Comparison of ENCODE assay signal across 8 cellular contexts in genomic region chr5:7897014-7897600, GRCh38. TPM values are rescaled to one million over a fixed set of nuclear protein-coding genes. Genes with fewer than 3 reads are reported as not detected.
A peak's percentile ranks its signal among the peaks of the same experiment; 100 is the strongest.
DNase-seq lines count a peak whose midpoint lies in the region; TF ChIP-seq lines count a peak whose summit lies in the region.

No MANE protein-coding gene starts in this region.

- H3K18ac ChIP-seq in H9 (ENCODE audit: insufficient read length, low read depth, low read length) = no peak overlapping the region

- no peak overlapping the region for H2BK12ac ChIP-seq in H9 (ENCODE audit: insufficient read length, low read depth, low read length)

- H3K4me3 Mint-ChIP-seq in H9 = no peak overlapping the region

- no peak overlapping the region for H4K91ac ChIP-seq in H9 (ENCODE audit: insufficient read length, low read depth, low read length)

- no peak overlapping the region for H3K14ac ChIP-seq in H9 (ENCODE audit: insufficient read depth, low read length)

- H3K4me1 ChIP-seq in DOHH2 (ENCODE audit: control insufficient read depth, low read length) (no peaks in the 10 kb centered on the region), H9 (ENCODE audit: insufficient read depth, low read length) (no peaks in the 10 kb centered on the region), spleen (no peaks in the 10 kb centered on the region)

- peak; percentile 55 for DNase-seq in H9
- DNase-seq in OCI-M1 (lab: John Stamatoyannopoulos, UW) = peak; percentile 58
- DNase-seq in central memory CD4-positive, alpha-beta T cell = peak; percentile 5
- DNase-seq in renal cortical epithelial cell (ENCODE audit: low read depth) = peak; percentile 44
- no peak for DNase-seq in activated gamma-delta T cell (lab: John Stamatoyannopoulos, UW)
- DNase-seq in spleen = no peak
- no peak for DNase-seq in lower leg skin (ENCODE audit: low spot score in 2 of 2)

- H3K36me3 ChIP-seq in DOHH2 (ENCODE audit: control insufficient read depth, low read length) (peaks cover 99% of the 10 kb centered on the region), spleen (peaks cover 0 to 100% (median 90%) of the 10 kb centered on the region in 6 donors)

- no peak overlapping the region for H3K27ac Mint-ChIP-seq in H9

- H3K79me2 ChIP-seq in DOHH2 (ENCODE audit: control insufficient read depth, low read length) = no peaks in the 10 kb centered on the region
- H3K79me2 ChIP-seq in H9 (ENCODE audit: insufficient read depth, low read length) = no peaks in the 10 kb centered on the region

- no peaks in the 10 kb centered on the region for H3K9me3 ChIP-seq in DOHH2 (ENCODE audit: control insufficient read depth, insufficient read depth, low read length)
- no peaks in the 10 kb centered on the region for H3K9me3 ChIP-seq in H9 (ENCODE audit: control insufficient read depth, low read depth, low read length)
- no peaks in the 10 kb centered on the region for H3K9me3 ChIP-seq in spleen

- H2BK5ac ChIP-seq in H9 (ENCODE audit: insufficient read length, low read length) = no peak overlapping the region

- H3K23ac ChIP-seq in H9 (ENCODE audit: insufficient read length, low read depth, low read length) = no peak overlapping the region

- TF ChIP-seq POLR2A in spleen (IDR thresholded peaks at IDR 0.05) (no peak), lower leg skin (IDR thresholded peaks at IDR 0.05) (no peak)

- no peaks in the 10 kb centered on the region for H3K27me3 ChIP-seq in DOHH2 (ENCODE audit: control insufficient read depth, low read length)
- no peaks in the 10 kb centered on the region for H3K27me3 ChIP-seq in H9 (ENCODE audit: insufficient read depth, low read length)
- no peaks in the 10 kb centered on the region for H3K27me3 ChIP-seq in spleen (replicated peaks in 1 of 7)

- peaks cover 33 to 84% (median 78%) of the 10 kb centered on the region in 3 experiments for H3K36me3 Mint-ChIP-seq in H9 (ENCODE audit: insufficient read depth in 1 of 3, low read depth in 3 of 3)

- no peaks in the 10 kb centered on the region for H3K79me1 ChIP-seq in H9 (ENCODE audit: insufficient read depth, low read depth, low read length, poor library complexity, severe bottlenecking)

- no peak overlapping the region for H3K4ac ChIP-seq in H9 (ENCODE audit: low read depth, low read length)

- H3K9me2 ChIP-seq in DOHH2 (replicated peaks; ENCODE audit: control insufficient read depth, low read length) = no peaks in the 10 kb centered on the region

- H3K27me3 Mint-ChIP-seq in H9 (ENCODE audit: low read depth) = no peaks in the 10 kb centered on the region

- no peaks in the 10 kb centered on the region for H3K9me3 Mint-ChIP-seq in H9

- H2BK20ac ChIP-seq in H9 (ENCODE audit: low read depth, low read length, poor library complexity, severe bottlenecking) = no peak overlapping the region

- no peak overlapping the region for H3K4me2 ChIP-seq in DOHH2 (ENCODE audit: low read length)
- no peak overlapping the region for H3K4me2 ChIP-seq in H9 (ENCODE audit: insufficient read depth, insufficient read length, low read length)

- H3K4me1 Mint-ChIP-seq in H9 = no peaks in the 10 kb centered on the region

- H4K5ac ChIP-seq in H9 (ENCODE audit: insufficient read length, low read depth, low read length) = no peak overlapping the region

- H4K20me1 ChIP-seq in DOHH2 (ENCODE audit: control insufficient read depth, insufficient read depth, low read depth, low read length) = no peaks in the 10 kb centered on the region
- no peaks in the 10 kb centered on the region for H4K20me1 ChIP-seq in H9 (ENCODE audit: control insufficient read depth, insufficient read depth, insufficient read length)

- no peak overlapping the region for H3T11ph ChIP-seq in H9 (ENCODE audit: low read length)

- H4K8ac ChIP-seq in H9 (replicated peaks; ENCODE audit: insufficient read length, low read depth, low read length) = no peak overlapping the region

- no peak overlapping the region for H3K9ac ChIP-seq in H9 (ENCODE audit: extremely low read depth, insufficient read length, low read length)

- H3K56ac ChIP-seq in H9 (ENCODE audit: insufficient read length, low read depth, low read length) = no peak overlapping the region

- no peaks in the 10 kb centered on the region for H3K23me2 ChIP-seq in H9 (ENCODE audit: insufficient read length, low read depth, low read length, poor library complexity, severe bottlenecking)

- intact Hi-C loops in spleen (cut with DNase I; ENCODE audit: low total_unique reads) (no loop called here), lower leg skin (cut with DNase I; ENCODE audit: low total_unique reads) (no loop called here)

- H3K27ac ChIP-seq in DOHH2 (ENCODE audit: low read depth, low read length) (no peak overlapping the region), H9 (ENCODE audit: insufficient read length, low read depth, low read length) (no peak overlapping the region), spleen (no peak overlapping the region)

- no CpG with 5 or more reads among the region's 5 CpGs for WGBS in H9 (ENCODE audit: extremely low coverage, insufficient read length, low lambda C conversion rate)
- WGBS in spleen, 5 donors = 72 to 79% (median 77%) methylated on average over 5 of the region's 5 CpGs
- 67 to 76% methylated on average over 5 of the region's 5 CpGs for WGBS in lower leg skin, 2 donors

- no peak overlapping the region for H3K4me3 ChIP-seq in DOHH2 (ENCODE audit: low read length)
- H3K4me3 ChIP-seq in spleen = no peak overlapping the region
- no peak overlapping the region for H3K4me3 ChIP-seq in lower leg skin (ENCODE audit: low read depth, poor library complexity, severe bottlenecking)

- no peak overlapping the region for H2AK5ac ChIP-seq in H9 (ENCODE audit: insufficient read length, low read length)

- TF ChIP-seq CTCF in DOHH2 (IDR thresholded peaks at IDR 0.05; ENCODE audit: low read depth, low read length, poor library complexity, severe bottlenecking) = peak; percentile 29
- peak; percentile 69 for TF ChIP-seq CTCF in H9 (conservative IDR thresholded peaks at IDR 0.05)
- TF ChIP-seq CTCF in spleen (IDR thresholded peaks at IDR 0.05 in 8 of 11, conservative IDR thresholded peaks at IDR 0.05 in 3 of 11) = peak in 2 of 11 experiments; percentile 18 to 22
- no peak for TF ChIP-seq CTCF in lower leg skin (IDR thresholded peaks at IDR 0.05)

- H2AFZ ChIP-seq in H9 (ENCODE audit: low read length) = no peak overlapping the region

- H2BK120ac ChIP-seq in H9 (ENCODE audit: low read depth, low read length, poor library complexity, severe bottlenecking) = no peak overlapping the region

- no peak overlapping the region for H2BK15ac ChIP-seq in H9 (ENCODE audit: low read depth, low read length)

- H3F3A ChIP-seq in DOHH2 (ENCODE audit: control insufficient read depth, insufficient read depth) = no peaks in the 10 kb centered on the region

RNA-seq across cellular contexts. Expression of gene MTRR, which starts 28.2 kb away (rescaled TPM):
- total RNA-seq in H9 (2021) = 66.0 and 69.6 TPM in 2 replicates
- total RNA-seq in renal cortical epithelial cell = 38.7 and 46.7 TPM in 2 replicates
- 10 to 100 TPM; 41.4 to 66.3 (median 47.4) TPM for total RNA-seq in spleen
- 10 to 100 TPM; 13.8 to 21.2 (median 15.8) TPM for polyA plus RNA-seq in spleen
- total RNA-seq in lower leg skin = 10 to 100 TPM; 22.6 to 45.4 (median 30.5) TPM

RNA-seq across cellular contexts. Expression of gene FASTKD3, which starts 28.3 kb away (rescaled TPM):
- total RNA-seq in H9 (2021) = 15.0 and 16.3 TPM in 2 replicates
- 14.8 and 19.6 TPM in 2 replicates for total RNA-seq in renal cortical epithelial cell
- total RNA-seq in spleen = 10 to 100 TPM in 3 of 7 donors, 1 to 10 TPM in 4; 8.6 to 19.1 (median 9.8) TPM
- polyA plus RNA-seq in spleen = 10 to 100 TPM; 13.9 to 18.2 (median 16.8) TPM
- total RNA-seq in lower leg skin = 10 to 100 TPM in 1 of 4 donors, 1 to 10 TPM in 3; 6.0 to 17.6 (median 8.4) TPM

RNA-seq across cellular contexts. Expression of gene CFAP90, which starts 46.2 kb away (rescaled TPM):
- total RNA-seq in H9 (2021) (0.35 and 0.44 TPM in 2 replicates), renal cortical epithelial cell (0.55 TPM in 1 of 2 replicates, not detected in the other), spleen (under 1 TPM in 1 of 7 donors, not detected in 6; 0.60 TPM), lower leg skin (under 1 TPM in 2 of 4 donors, not detected in 2; 0.21 to 0.32 TPM)
- under 1 TPM in 2 of 3 donors, not detected in 1; 0.17 to 0.27 TPM for polyA plus RNA-seq in spleen

Comparison
In these comparisons a context has a peak if more than half of its experiments do, and no peak if none do; other contexts are left out.
1. CTCF ChIP-seq: peak in DOHH2 (single experiment) and H9 (single experiment); none in lower leg skin (0 of 3).
2. DNase-seq: peak in H9 (single experiment), OCI-M1 (single experiment), central memory CD4-positive, alpha-beta T cell (single experiment) and renal cortical epithelial cell (single experiment); none in activated gamma-delta T cell (single experiment), spleen (single experiment) and lower leg skin (0 of 2).